14 cellular contexts compared by ENCODE assay signal in the genomic region with DNA sequence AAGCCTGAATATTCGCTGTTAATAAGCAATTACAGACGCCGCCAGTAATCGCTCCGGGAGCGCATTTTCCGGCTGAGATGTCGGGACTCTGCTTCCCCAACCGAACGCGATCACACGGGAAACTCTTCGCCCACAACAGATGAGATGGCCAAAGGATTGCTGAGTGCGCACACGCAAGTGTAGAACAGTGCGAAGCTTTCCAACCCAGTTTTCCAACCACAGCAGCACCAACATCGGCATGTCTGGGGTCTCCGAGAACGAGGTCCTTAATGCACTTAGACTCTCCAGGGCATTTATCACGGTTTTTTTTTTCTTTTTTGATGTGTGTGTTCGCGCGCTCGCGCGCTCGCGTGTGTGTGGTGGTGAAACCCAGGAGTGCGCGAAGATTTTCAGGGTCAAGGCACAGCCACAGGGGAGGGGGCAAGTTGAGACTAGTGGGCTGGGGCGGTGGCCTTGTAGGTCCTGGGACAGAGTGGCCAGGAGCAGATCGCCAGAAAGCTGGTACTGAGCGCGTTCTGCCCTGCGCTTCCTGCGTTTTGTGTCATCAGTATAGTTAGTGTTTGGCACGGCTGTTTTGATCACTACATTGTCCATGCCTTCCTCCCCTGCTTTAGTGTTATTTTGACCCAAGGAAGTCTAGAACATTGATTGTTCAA. TPM values are rescaled to one million over a fixed set of nuclear protein-coding genes. Genes with fewer than 3 reads are reported as not detected.
DNase-seq lines count a peak whose midpoint lies in the region; ATAC-seq and TF ChIP-seq lines count a peak whose summit lies in the region.
"Had no signal": no experiment of that assay in that cellular context is flagged by ENCODE, and none has a peak within 500 bp of the region (broad histone marks: within the 10 kb centered on the region; RNA-seq: fewer than 3 reads in every experiment).

No MANE protein-coding gene starts in this region.

- no peaks in the 10 kb centered on the region for H3K36me3 Mint-ChIP-seq in T-helper 2 cell treated with Interferon-gamma antibody and Interleukin-4, amounts not matched to agents 5 μg/mL and 100 μg/mL, for 36 hours (ENCODE audit: low read depth)
- no peaks in the 10 kb centered on the region for H3K36me3 Mint-ChIP-seq in T-cell

- TF ChIP-seq POLR2A in esophagus muscularis mucosa (IDR thresholded peaks at IDR 0.05; ENCODE audit: low read depth), result no peak

- no peak for TF ChIP-seq EP300 in esophagus muscularis mucosa (IDR thresholded peaks at IDR 0.05)

- H3K9me3 ChIP-seq in esophagus muscularis mucosa, result no peaks in the 10 kb centered on the region
- H3K9me3 ChIP-seq: colonic mucosa, Peyer's patch had no signal

- POLR2A ChIA-PET in T-cell (lab: Charles Lee), result interaction anchor here in 1 of 2 donors (0.5 kb wide), 1 partner anchor 77 kb away, joined by 3 read pairs; no protein-coding TSS in a partner anchor

- peaks cover 31% of the 10 kb centered on the region for H3K4me1 Mint-ChIP-seq in T-helper 2 cell treated with Interferon-gamma antibody and Interleukin-4, amounts not matched to agents 5 μg/mL and 100 μg/mL, for 36 hours (ENCODE audit: low read depth)
- peaks cover 49 to 52% (median 52%) of the 10 kb centered on the region in 3 donors for H3K4me1 Mint-ChIP-seq in T-cell

- CTCF ChIA-PET in T-cell (lab: Charles Lee), result interaction anchor here (1.2 to 6.0 kb wide), 6 partner anchors 11 to 603 kb away, joined by 3 to 93 read pairs (median 4); no protein-coding TSS in a partner anchor

- no peak overlapping the region for H3K9ac ChIP-seq in rectal smooth muscle tissue (ENCODE audit: low read length)

- H3K9me3 Mint-ChIP-seq in T-helper 2 cell treated with Interferon-gamma antibody and Interleukin-4, amounts not matched to agents 5 μg/mL and 100 μg/mL, for 36 hours, result no peaks in the 10 kb centered on the region
- no peaks in the 10 kb centered on the region for H3K9me3 Mint-ChIP-seq in T-cell

- H3K27me3 Mint-ChIP-seq in T-helper 2 cell treated with Interferon-gamma antibody and Interleukin-4, amounts not matched to agents 5 μg/mL and 100 μg/mL, for 36 hours (ENCODE audit: low read depth), result peaks cover 83% of the 10 kb centered on the region
- peaks cover 62 to 82% of the 10 kb centered on the region in 2 donors for H3K27me3 Mint-ChIP-seq in T-cell

- intact Hi-C loops in esophagus muscularis mucosa (cut with DNase I), result no loop called here

- peak overlapping the region in 3 of 4 donors; percentile 16 to 34 (median 29) for H3K4me3 ChIP-seq in esophagus muscularis mucosa
- H3K4me3 ChIP-seq in rectal smooth muscle tissue (ENCODE audit: low read length), result peak overlapping the region; percentile 6
- H3K4me3 ChIP-seq: colonic mucosa had no signal

- H3K36me3 ChIP-seq in esophagus muscularis mucosa (no peaks in the 10 kb centered on the region), rectal smooth muscle tissue (ENCODE audit: control insufficient read depth, insufficient read depth, low read length) (no peaks in the 10 kb centered on the region)
- H3K36me3 ChIP-seq: colonic mucosa, Peyer's patch had no signal

- H3K27me3 ChIP-seq in esophagus muscularis mucosa (peaks cover 0 to 100% (median 82%) of the 10 kb centered on the region in 4 donors), rectal smooth muscle tissue (ENCODE audit: control insufficient read depth, insufficient read depth, low read length) (peaks cover 43% of the 10 kb centered on the region)

- H3K27ac ChIP-seq in esophagus muscularis mucosa (replicated peaks in 1 of 4) (no peak overlapping the region), rectal smooth muscle tissue (ENCODE audit: low read depth, low read length) (no peak overlapping the region)
- H3K27ac ChIP-seq: colonic mucosa, Peyer's patch had no signal

- ATAC-seq in T-cell (replicated peaks in 1 of 4) (no peak), HG02973 (IDR thresholded peaks at IDR 0.05; ENCODE audit: unreplicated experiment) (no peak), GM21423 (IDR thresholded peaks at IDR 0.05; ENCODE audit: unreplicated experiment) (no peak), GM18861 (IDR thresholded peaks at IDR 0.05; ENCODE audit: unreplicated experiment) (no peak)

- H3K4me3 Mint-ChIP-seq in T-helper 2 cell treated with Interferon-gamma antibody and Interleukin-4, amounts not matched to agents 5 μg/mL and 100 μg/mL, for 36 hours, result peak overlapping the region; percentile 84
- H3K4me3 Mint-ChIP-seq in T-cell, result peak overlapping the region; percentile 83 to 89 (median 87)

- no peak overlapping the region for H3K27ac Mint-ChIP-seq in T-helper 2 cell treated with Interferon-gamma antibody and Interleukin-4, amounts not matched to agents 5 μg/mL and 100 μg/mL, for 36 hours
- no peak overlapping the region for H3K27ac Mint-ChIP-seq in T-cell

- WGBS in esophagus muscularis mucosa, result 3% methylated on average over 37 of the region's 37 CpGs

- no peak for TF ChIP-seq CTCF in esophagus muscularis mucosa (IDR thresholded peaks at IDR 0.05)

- H3K4me1 ChIP-seq in esophagus muscularis mucosa, result peaks cover 34 to 55% (median 47%) of the 10 kb centered on the region in 4 donors
- no peaks in the 10 kb centered on the region for H3K4me1 ChIP-seq in rectal smooth muscle tissue (ENCODE audit: control insufficient read depth, insufficient read depth, low read length)
- H3K4me1 ChIP-seq: colonic mucosa had no signal

- no peak for DNase-seq in T-helper 2 cell treated with Interferon-gamma antibody and Interleukin-4, amounts not matched to agents 5 μg/mL and 100 μg/mL, for 36 hours (ENCODE audit: low spot score)
- DNase-seq in T-helper 2 cell (no peak), T-cell (no peak), esophagus muscularis mucosa (ENCODE audit: extremely low spot score) (no peak)
- DNase-seq: colonic mucosa, GDM1, NCI-H2081 treated with DMSO at 0.1 percent for 48 hours, Peyer's patch had no signal

RNA-seq across cellular contexts. Expression of gene EOMES, which starts 1.8 kb away (rescaled TPM):
- total RNA-seq in T-cell, result 10 to 100 TPM in 3 of 5 donors, 1 to 10 TPM in 2; 6.2 to 22.8 (median 14.4) TPM
- under 1 TPM in 1 of 4 donors, not detected in 3; 0.17 TPM for total RNA-seq in esophagus muscularis mucosa
- total RNA-seq: HT-29, pulmonary artery endothelial cell had no signal

Comparison
In these comparisons a context has a peak if more than half of its experiments do, and no peak if none do; other contexts are left out.
1. RNA of gene EOMES, which starts 1.8 kb away (total RNA-seq): 6.2 to 22.8 TPM in T-cell; 0.17 TPM in esophagus muscularis mucosa; every median in the first group is over 4 times any median in the second.